8 cellular contexts compared by ENCODE assay signal in the genomic region with DNA sequence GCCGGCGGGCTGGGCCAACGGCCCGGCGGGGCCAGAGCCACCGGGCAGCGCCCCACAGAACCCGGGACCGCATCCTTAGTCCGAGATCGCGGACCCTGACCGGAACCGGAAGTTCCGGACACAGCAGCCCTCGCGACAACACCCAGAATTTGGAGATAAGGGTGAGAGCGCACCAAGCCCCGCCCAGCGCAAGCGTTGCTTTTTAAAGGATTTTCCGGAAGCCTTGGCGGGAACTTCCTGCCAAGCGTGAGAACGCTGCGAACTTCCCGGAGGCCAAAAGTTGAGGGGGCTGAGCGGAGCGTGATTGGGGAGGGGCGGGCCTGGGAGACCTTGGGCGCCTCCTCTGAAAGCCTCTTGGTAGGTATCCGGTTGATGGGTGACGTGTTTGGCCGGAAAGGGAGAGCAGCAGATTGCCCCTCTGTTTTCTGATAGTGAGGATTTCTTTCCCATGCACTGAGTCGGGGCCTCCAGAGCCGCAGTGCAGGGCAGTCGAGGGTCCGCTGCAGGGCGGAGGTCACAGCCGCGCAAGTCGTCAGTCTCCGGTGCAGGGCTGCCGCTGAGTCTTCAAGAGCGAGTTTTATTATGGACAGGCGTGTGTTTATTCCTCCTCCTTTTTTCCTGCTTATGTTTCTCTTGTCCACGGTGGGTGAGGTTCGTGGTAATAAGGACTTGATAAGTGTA. TPM values are rescaled to one million over a fixed set of nuclear protein-coding genes. Genes with fewer than 3 reads are reported as not detected.
A peak's percentile ranks its signal among the peaks of the same experiment; 100 is the strongest.
DNase-seq lines count a peak whose midpoint lies in the region; ATAC-seq, FAIRE-seq and TF ChIP-seq lines count a peak whose summit lies in the region.

Gene MTRF1L (minus strand): TSS at position 97 of the 681 bp plus-strand sequence. CDS start 24 bp downstream, at position 73.

- H4K20me1 ChIP-seq in OCI-LY1 (ENCODE audit: insufficient read depth, low read length) = no peaks in the 10 kb centered on the region

- 0% methylated on average over 23 to 42 of the region's 48 CpGs for WGBS in mesodermal cell (ENCODE audit: insufficient coverage in 2 of 2), 2 experiments

- no peak for TF ChIP-seq CTCF in OCI-LY1 (IDR thresholded peaks at IDR 0.05; ENCODE audit: low read length)

- FAIRE-seq in endometrium (lab: Jason Lieb, UNC) = peak; percentile 91

- peak within 1 kb of the TSS; percentile 95 for H3K27ac ChIP-seq in HUES48 (ENCODE audit: low read depth, low read length)
- H3K27ac ChIP-seq in OCI-LY1 (ENCODE audit: low read depth, low read length, poor library complexity, severe bottlenecking) = peak within 1 kb of the TSS; percentile 55
- H3K27ac ChIP-seq in mesodermal cell (ENCODE audit: low read depth, low read length, severe bottlenecking) = peak within 1 kb of the TSS; percentile 88

- H3K9ac ChIP-seq in HUES48 (ENCODE audit: low read depth, low read length) (peak within 1 kb of the TSS; percentile 86), OCI-LY1 (ENCODE audit: low read length) (peak within 1 kb of the TSS; percentile 87)

- H2AFZ ChIP-seq in OCI-LY1 (ENCODE audit: low read length) = peak within 1 kb of the TSS; percentile 25; the same call in 1 of the 2 replicates

- in situ Hi-C loops in Caki2 (cut with HindIII; ENCODE audit: low pct_unique_long_range_greater_than_20kb, low sequenced_read_pairs) = no loop called here

- peak; percentile 91 for ATAC-seq in GM21390 (IDR thresholded peaks at IDR 0.05; ENCODE audit: unreplicated experiment)

- peaks cover 35% of the 10 kb centered on the region for H3K79me2 ChIP-seq in OCI-LY1 (ENCODE audit: insufficient read depth, low read length)

- peaks cover 6% of the 10 kb centered on the region; the same call in 1 of the 2 replicates for H3K4me1 ChIP-seq in HUES48 (ENCODE audit: control insufficient read depth, insufficient read depth, low read length)
- H3K4me1 ChIP-seq in OCI-LY1 (ENCODE audit: insufficient read depth, low read length, severe bottlenecking) = peaks cover 27% of the 10 kb centered on the region
- H3K4me1 ChIP-seq in mesodermal cell (ENCODE audit: control insufficient read depth, insufficient read depth, low read length, poor library complexity, severe bottlenecking) = peaks cover 4% of the 10 kb centered on the region

- H3K36me3 ChIP-seq in HUES48 (ENCODE audit: control insufficient read depth, insufficient read depth, low read length) (peaks cover 24% of the 10 kb centered on the region), OCI-LY1 (ENCODE audit: insufficient read depth, low read length) (peaks cover 27% of the 10 kb centered on the region), mesodermal cell (ENCODE audit: control insufficient read depth, insufficient read depth, low read length) (peaks cover 14% of the 10 kb centered on the region)

- H3K4me3 ChIP-seq in HUES48 (ENCODE audit: low read depth, low read length) = peak within 1 kb of the TSS; percentile 98
- peak within 1 kb of the TSS; percentile 89 for H3K4me3 ChIP-seq in OCI-LY1 (ENCODE audit: low read depth, low read length, poor library complexity, severe bottlenecking)
- peak within 1 kb of the TSS; percentile 77 for H3K4me3 ChIP-seq in mesodermal cell (ENCODE audit: extremely low read depth, insufficient read depth, low read length, poor library complexity, severe bottlenecking)

- no peaks in the 10 kb centered on the region for H3K9me2 ChIP-seq in OCI-LY1 (ENCODE audit: low read depth, low read length)

- no peaks in the 10 kb centered on the region for H3K27me3 ChIP-seq in HUES48 (ENCODE audit: control insufficient read depth, insufficient read depth, low read length)
- H3K27me3 ChIP-seq in OCI-LY1 (ENCODE audit: insufficient read depth, low read length) = no peaks in the 10 kb centered on the region

- peak; percentile 86 for DNase-seq in Caki2 (ENCODE audit: low read depth)
- DNase-seq in activated CD8-positive, alpha-beta memory T cell treated with anti-CD3 and anti-CD28 coated beads, Interleukin-2, amount 50 U/mL, for 4 hours = peak; percentile 84
- peak; percentile 73 to 78 for DNase-seq in stimulated activated CD8-positive, alpha-beta memory T cell treated with anti-CD3 and anti-CD28 coated beads, Interleukin-15, amount 100 ng/mL, for 4 hours (ENCODE audit: low read depth in 2 of 2)

- H3K9me3 ChIP-seq in HUES48 (ENCODE audit: control insufficient read depth, insufficient read depth, low read length) = no peaks in the 10 kb centered on the region
- no peaks in the 10 kb centered on the region for H3K9me3 ChIP-seq in OCI-LY1 (ENCODE audit: low read length)
- H3K9me3 ChIP-seq in mesodermal cell (ENCODE audit: control insufficient read depth, low read length) = no peaks in the 10 kb centered on the region

- H3F3A ChIP-seq in OCI-LY1 (ENCODE audit: insufficient read depth, low read length) = no peaks in the 10 kb centered on the region

- H3K4me2 ChIP-seq in OCI-LY1 (ENCODE audit: low read length) = peak within 1 kb of the TSS; percentile 95

RNA-seq across cellular contexts. Expression of gene MTRF1L, which starts in this region (rescaled TPM):
- total RNA-seq in Caki2 (2014; rRNA removed; shearing (Covaris generic); ENCODE audit: low replicate concordance) = 6.7 and 10.0 TPM in 2 replicates
- polyA plus RNA-seq in mesodermal cell (2013, experiment 1 of 2) = 32.4 TPM
- 31.7 TPM for polyA plus RNA-seq in mesodermal cell (2013, experiment 2 of 2)

Comparison
In these comparisons a context has a peak if more than half of its experiments do, and no peak if none do; other contexts are left out.
1. Peak in every context shown above with its lines: DNase-seq, ATAC-seq, H3K4me3 ChIP-seq and H3K27ac ChIP-seq.